In genomic region chr4:41281038-41281634, GRCh38 we compare ENCODE assay signal across 9 cellular contexts. TPM values are rescaled to one million over a fixed set of nuclear protein-coding genes. Genes with fewer than 3 reads are reported as not detected.
DNase-seq lines count a peak whose midpoint lies in the region; ATAC-seq and TF ChIP-seq lines count a peak whose summit lies in the region.
"Had no signal": no experiment of that assay in that cellular context is flagged by ENCODE, and none has a peak within 500 bp of the region (broad histone marks: within the 10 kb centered on the region; RNA-seq: fewer than 3 reads in every experiment).

No MANE protein-coding gene starts in this region.

- H3K4me1 Mint-ChIP-seq in T-helper 17 cell = peaks cover 2% of the 10 kb centered on the region
- H3K4me1 Mint-ChIP-seq in nephron = peaks cover 6% of the 10 kb centered on the region
- no peaks in the 10 kb centered on the region for H3K4me1 Mint-ChIP-seq in activated T-helper 1 cell treated with anti-CD3 and anti-CD28 coated beads, Interleukin-12 subunit alpha, Interleukin-12 subunit beta, Interleukin-2, Interleukin-4 antibody, amounts not matched to agents 30 ng/mL and 10 ng/mL and 1 ng/mL, durations not matched to agents 14 hours and 24 hours and 36 hours (ENCODE audit: low read depth)

- peak; percentile 85 to 95 for TF ChIP-seq CTCF in fibroblast of lung (conservative IDR thresholded peaks at IDR 0.05 in 1 of 2, IDR thresholded peaks at IDR 0.05 in 1 of 2; ENCODE audit: low read depth in 1 of 2, low read length in 2 of 2)
- peak; percentile 84 to 96 (median 89) for TF ChIP-seq CTCF in nephron (IDR thresholded peaks at IDR 0.05; ENCODE audit: unreplicated experiment in 3 of 3)

- no peaks in the 10 kb centered on the region for H3K27me3 ChIP-seq in fibroblast of lung (ENCODE audit: control insufficient read depth, insufficient read depth, low read length)

- no peak overlapping the region for H3K27ac ChIP-seq in fibroblast of lung (ENCODE audit: insufficient read depth, low read length)

- H3K36me3 Mint-ChIP-seq in T-helper 17 cell (ENCODE audit: low read depth) (peaks cover 2% of the 10 kb centered on the region), nephron (ENCODE audit: low read depth) (peaks cover 3% of the 10 kb centered on the region)
- H3K36me3 Mint-ChIP-seq in activated T-helper 1 cell treated with anti-CD3 and anti-CD28 coated beads, Interleukin-12 subunit alpha, Interleukin-12 subunit beta, Interleukin-2, Interleukin-4 antibody, amounts not matched to agents 30 ng/mL and 10 ng/mL and 1 ng/mL, durations not matched to agents 14 hours and 24 hours and 36 hours (ENCODE audit: low read depth) = no peaks in the 10 kb centered on the region

- H3K4me3 Mint-ChIP-seq in T-helper 17 cell (no peak overlapping the region), nephron (no peak overlapping the region)
- no peak overlapping the region for H3K4me3 Mint-ChIP-seq in activated T-helper 1 cell treated with anti-CD3 and anti-CD28 coated beads, Interleukin-12 subunit alpha, Interleukin-12 subunit beta, Interleukin-2, Interleukin-4 antibody, amounts not matched to agents 30 ng/mL and 10 ng/mL and 1 ng/mL, durations not matched to agents 14 hours and 24 hours and 36 hours
- H3K4me3 Mint-ChIP-seq: dendritic cell treated with granulocyte-macrophage colony-stimulating factor and Interleukin-4, amounts not matched to agents 40 ng/mL and 50 ng/mL, for 4 days had no signal

- H3K4me2 ChIP-seq in fibroblast of lung (ENCODE audit: extremely low read depth, insufficient read depth, low read length) = no peak overlapping the region

- no peak overlapping the region for H3K9ac ChIP-seq in fibroblast of lung (ENCODE audit: insufficient read depth, low read length)

- H3K36me3 ChIP-seq in fibroblast of lung (ENCODE audit: control insufficient read depth, insufficient read depth, low read length) = no peaks in the 10 kb centered on the region

- peaks cover 32% of the 10 kb centered on the region for H3K27me3 Mint-ChIP-seq in T-helper 17 cell
- peaks cover 3% of the 10 kb centered on the region for H3K27me3 Mint-ChIP-seq in nephron (ENCODE audit: low read depth)
- no peaks in the 10 kb centered on the region for H3K27me3 Mint-ChIP-seq in activated T-helper 1 cell treated with anti-CD3 and anti-CD28 coated beads, Interleukin-12 subunit alpha, Interleukin-12 subunit beta, Interleukin-2, Interleukin-4 antibody, amounts not matched to agents 30 ng/mL and 10 ng/mL and 1 ng/mL, durations not matched to agents 14 hours and 24 hours and 36 hours (ENCODE audit: insufficient read depth)

- intact Hi-C loops in activated T-helper 1 cell treated with anti-CD3 and anti-CD28 coated beads, Interleukin-12 subunit alpha, Interleukin-12 subunit beta, Interleukin-2, Interleukin-4 antibody, amounts not matched to agents 30 ng/mL and 10 ng/mL and 1 ng/mL, durations not matched to agents 14 hours and 24 hours and 36 hours (cut with micrococcal nuclease) = loop anchor here (1.0 to 5.0 kb wide), 3 partner anchors 361 to 601 kb away; no protein-coding TSS in a partner anchor

- H2AFZ ChIP-seq in fibroblast of lung (ENCODE audit: low read length) = no peak overlapping the region

- DNase-seq in DMS79 treated with DMSO at 0.1 percent for 48 hours (lab: John Stamatoyannopoulos, UW) (peak; percentile 53), NCI-H2081 treated with DMSO at 0.1 percent for 48 hours (lab: John Stamatoyannopoulos, UW) (peak; percentile 74), T-helper 17 cell (peak in 1 of 3 donors; percentile 6), fibroblast of lung (ENCODE audit: low read depth in 2 of 2) (peak; percentile 59 to 88)
- DNase-seq in activated T-helper 1 cell treated with anti-CD3 and anti-CD28 coated beads, Interleukin-12 subunit alpha, Interleukin-12 subunit beta, Interleukin-2, Interleukin-4 antibody, amounts not matched to agents 30 ng/mL and 10 ng/mL and 1 ng/mL, durations not matched to agents 14 hours and 24 hours and 36 hours (ENCODE audit: low spot score) = no peak

- ATAC-seq in GM19351 (IDR thresholded peaks at IDR 0.05; ENCODE audit: unreplicated experiment) (peak; percentile 99), HG03159 (IDR thresholded peaks at IDR 0.05; ENCODE audit: unreplicated experiment) (peak; percentile 92), T-helper 17 cell (peak; percentile 76)

- H3K9me3 Mint-ChIP-seq in nephron = peaks cover 8% of the 10 kb centered on the region
- H3K9me3 Mint-ChIP-seq in activated T-helper 1 cell treated with anti-CD3 and anti-CD28 coated beads, Interleukin-12 subunit alpha, Interleukin-12 subunit beta, Interleukin-2, Interleukin-4 antibody, amounts not matched to agents 30 ng/mL and 10 ng/mL and 1 ng/mL, durations not matched to agents 14 hours and 24 hours and 36 hours = no peaks in the 10 kb centered on the region
- H3K9me3 Mint-ChIP-seq: dendritic cell treated with granulocyte-macrophage colony-stimulating factor and Interleukin-4, amounts not matched to agents 40 ng/mL and 50 ng/mL, for 4 days had no signal

- H3K4me3 ChIP-seq in fibroblast of lung (replicated peaks in 1 of 4; ENCODE audit: control extremely low read depth in 1 of 4, insufficient read depth in 1 of 4, low read depth in 3 of 4, low read length in 4 of 4) = no peak overlapping the region

- H3K79me2 ChIP-seq in fibroblast of lung (ENCODE audit: control insufficient read depth, insufficient read depth, low read length) = no peaks in the 10 kb centered on the region

- H4K20me1 ChIP-seq in fibroblast of lung (ENCODE audit: control insufficient read depth, extremely low read depth, insufficient read depth, low read length) = no peaks in the 10 kb centered on the region

- no peak overlapping the region for H3K27ac Mint-ChIP-seq in T-helper 17 cell
- H3K27ac Mint-ChIP-seq in nephron = no peak overlapping the region
- H3K27ac Mint-ChIP-seq in activated T-helper 1 cell treated with anti-CD3 and anti-CD28 coated beads, Interleukin-12 subunit alpha, Interleukin-12 subunit beta, Interleukin-2, Interleukin-4 antibody, amounts not matched to agents 30 ng/mL and 10 ng/mL and 1 ng/mL, durations not matched to agents 14 hours and 24 hours and 36 hours = no peak overlapping the region
- H3K27ac Mint-ChIP-seq: dendritic cell treated with granulocyte-macrophage colony-stimulating factor and Interleukin-4, amounts not matched to agents 40 ng/mL and 50 ng/mL, for 4 days had no signal

- H3K4me1 ChIP-seq in fibroblast of lung (ENCODE audit: control insufficient read depth, extremely low read depth, insufficient read depth, low read length) = no peaks in the 10 kb centered on the region

- H3K9me3 ChIP-seq in T-helper 17 cell (ENCODE audit: control insufficient read depth, low read length, poor library complexity, severe bottlenecking) (no peaks in the 10 kb centered on the region), fibroblast of lung (ENCODE audit: control insufficient read depth, insufficient read depth, low read depth, low read length) (no peaks in the 10 kb centered on the region)

RNA-seq across cellular contexts. Expression of gene UCHL1, which starts 24.4 kb away (rescaled TPM):
- total RNA-seq in T-helper 17 cell (not detected), fibroblast of lung (282 and 397 TPM in 2 replicates)
- 491 and 961 TPM in 2 replicates for polyA plus RNA-seq in fibroblast of lung
- polyA plus RNA-seq in fibroblast of lung (2012) = 230 and 415 TPM in 2 replicates
- polyA minus RNA-seq in fibroblast of lung (ENCODE audit: low replicate concordance) = 111 and 182 TPM in 2 replicates
- 0.23 and 0.44 TPM in 2 replicates for total RNA-seq in activated T-helper 1 cell treated with anti-CD3 and anti-CD28 coated beads, Interleukin-12 subunit alpha, Interleukin-12 subunit beta, Interleukin-2, Interleukin-4 antibody, amounts not matched to agents 30 ng/mL and 10 ng/mL and 1 ng/mL, durations not matched to agents 14 hours and 24 hours and 36 hours

Comparison
In these comparisons a context has a peak if more than half of its experiments do, and no peak if none do; other contexts are left out.
1. RNA of gene UCHL1, which starts 24.4 kb away (total RNA-seq): 282 to 397 TPM in fibroblast of lung; 0.23 to 0.44 TPM in activated T-helper 1 cell treated with anti-CD3 and anti-CD28 coated beads, Interleukin-12 subunit alpha, Interleukin-12 subunit beta, Interleukin-2, Interleukin-4 antibody, amounts not matched to agents 30 ng/mL and 10 ng/mL and 1 ng/mL, durations not matched to agents 14 hours and 24 hours and 36 hours and not detected in T-helper 17 cell; every median in the first group is over 100 times any median in the second.
2. Peak in every context shown above with its lines, with median percentiles within 50 percentile points of each other: ATAC-seq.